In genomic region chr2:178072383-178073301, GRCh38 we compare ENCODE assay signal across 1 cellular context.
TF ChIP-seq lines count a peak whose summit lies in the region.

Gene PDE11A, minus strand, starts transcription at chr2:178072777. Its CDS starts 340 bp downstream, at chr2:178072437.

TF ChIP-seq in HepG2, 621 proteins besides CTCF, POLR2A, EP300 and RAD21 (continued from another document and continues in another):
- TF ChIP-seq ZNF142 (CRISPR knock-in tag; IDR thresholded peaks at IDR 0.05) (no peak; the same call in 1 of the 2 replicates), MBNL3 (CRISPR knock-in tag; conservative IDR thresholded peaks at IDR 0.05) (no peak), JUN (CRISPR knock-in tag; IDR thresholded peaks at IDR 0.05) (0 out of 2 replicates have a peak, but pooled peaks have one; percentile 55), MEIS2 (CRISPR knock-in tag; IDR thresholded peaks at IDR 0.05) (no peak; the same call in 1 of the 2 replicates), KLF6 (CRISPR knock-in tag; IDR thresholded peaks at IDR 0.05) (no peak; the same call in 1 of the 2 replicates), ZNF572 (CRISPR knock-in tag; IDR thresholded peaks at IDR 0.05) (no peak), KIAA2018 (CRISPR knock-in tag; IDR thresholded peaks at IDR 0.05; ENCODE audit: borderline replicate concordance) (no peak), KLF12 (CRISPR knock-in tag; IDR thresholded peaks at IDR 0.05; ENCODE audit: borderline replicate concordance) (no peak), KLF13 (CRISPR knock-in tag; IDR thresholded peaks at IDR 0.05) (0 out of 2 replicates have a peak, but pooled peaks have one; percentile 44), GATAD1 (CRISPR knock-in tag; IDR thresholded peaks at IDR 0.05) (peak; percentile 62), AGO2 (optimal IDR thresholded peaks at IDR 0.05; ENCODE audit: low read depth, low read length) (no peak), FOXC1 (CRISPR knock-in tag; IDR thresholded peaks at IDR 0.05; ENCODE audit: borderline replicate concordance) (peak; percentile 81), DNMT3B (CRISPR knock-in tag; conservative IDR thresholded peaks at IDR 0.05) (no peak), ZNF710 (CRISPR knock-in tag; IDR thresholded peaks at IDR 0.05; ENCODE audit: borderline replicate concordance) (peak; percentile 81; the same call in 1 of the 2 replicates), CREB3 (CRISPR knock-in tag; IDR thresholded peaks at IDR 0.05) (no peak), ZNF609 (CRISPR knock-in tag; IDR thresholded peaks at IDR 0.05; ENCODE audit: borderline replicate concordance) (peak; percentile 67; the same call in 1 of the 2 replicates), MTF1 (CRISPR knock-in tag; IDR thresholded peaks at IDR 0.05) (no peak), ZNF513 (CRISPR knock-in tag; conservative IDR thresholded peaks at IDR 0.05) (no peak), MED1 (CRISPR knock-in tag; IDR thresholded peaks at IDR 0.05) (peak; percentile 73), EEA1 (CRISPR knock-in tag; IDR thresholded peaks at IDR 0.05; ENCODE audit: borderline replicate concordance) (peak; percentile 83), SP2 (CRISPR knock-in tag; IDR thresholded peaks at IDR 0.05) (no peak), SMYD3 (CRISPR knock-in tag; IDR thresholded peaks at IDR 0.05) (no peak), TAF15 (IDR thresholded peaks at IDR 0.05; ENCODE audit: low read depth, low read length, poor library complexity, severe bottlenecking) (peak; percentile 77), RELA (CRISPR knock-in tag; IDR thresholded peaks at IDR 0.05) (peak; percentile 66; the same call in 1 of the 2 replicates), HMGA1 (CRISPR knock-in tag; conservative IDR thresholded peaks at IDR 0.05) (no peak), POLR2G (IDR thresholded peaks at IDR 0.05; ENCODE audit: low read depth, low read length) (peak; percentile 97)
- TF ChIP-seq, protein P1, sequence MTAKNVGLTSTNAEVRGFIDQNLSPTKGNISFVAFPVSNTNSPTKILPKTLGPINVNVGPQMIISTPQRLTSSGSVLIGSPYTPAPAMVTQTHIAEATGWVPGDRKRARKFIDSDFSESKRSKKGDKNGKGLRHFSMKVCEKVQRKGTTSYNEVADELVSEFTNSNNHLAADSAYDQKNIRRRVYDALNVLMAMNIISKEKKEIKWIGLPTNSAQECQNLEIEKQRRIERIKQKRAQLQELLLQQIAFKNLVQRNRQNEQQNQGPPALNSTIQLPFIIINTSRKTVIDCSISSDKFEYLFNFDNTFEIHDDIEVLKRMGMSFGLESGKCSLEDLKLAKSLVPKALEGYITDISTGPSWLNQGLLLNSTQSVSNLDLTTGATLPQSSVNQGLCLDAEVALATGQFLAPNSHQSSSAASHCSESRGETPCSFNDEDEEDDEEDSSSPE (CRISPR knock-in tag; IDR thresholded peaks at IDR 0.05) = peak; percentile 59; the same call in 1 of the 2 replicates
